Comparison of ENCODE assay signal across 8 cellular contexts in genomic region chr19:45645631-45646344, GRCh38. TPM values are rescaled to one million over a fixed set of nuclear protein-coding genes. Genes with fewer than 3 reads are reported as not detected.
DNase-seq lines count a peak whose midpoint lies in the region; ATAC-seq and TF ChIP-seq lines count a peak whose summit lies in the region.

No MANE protein-coding gene starts in this region.

- peaks cover 4% of the 10 kb centered on the region for H3K4me1 ChIP-seq in ovary (ENCODE audit: insufficient read depth)
- peaks cover 0 to 44% (median 20%) of the 10 kb centered on the region in 4 donors for H3K4me1 ChIP-seq in tibial artery

- H3K4me3 ChIP-seq in MG63 (peak overlapping the region; percentile 31), SK-N-MC (peak overlapping the region; percentile 76), ovary (peak overlapping the region; percentile 2), tibial artery (peak overlapping the region; percentile 28 to 30)

- H3K27ac Mint-ChIP-seq in activated naive CD8-positive, alpha-beta T cell treated with anti-CD3 and anti-CD28 coated beads for 36 hours, result peak overlapping the region; percentile 45

- TF ChIP-seq POLR2A in ovary (IDR thresholded peaks at IDR 0.05), result no peak

- no peaks in the 10 kb centered on the region for H3K27me3 ChIP-seq in MG63
- peaks cover 3% of the 10 kb centered on the region for H3K27me3 ChIP-seq in ovary
- H3K27me3 ChIP-seq in tibial artery, result peaks cover 0 to 45% of the 10 kb centered on the region in 2 donors

- intact Hi-C loops in head of caudate nucleus (cut with DNase I) (loop anchor here (10.0 kb wide), 1 partner anchor 121 kb away; no protein-coding TSS in a partner anchor), ovary (cut with DNase I) (loop anchor here in 1 of 4 donors (10.0 kb wide), 1 partner anchor 211 kb away; no protein-coding TSS in a partner anchor), tibial artery (cut with DNase I; ENCODE audit: low total_unique reads) (no loop called here)

- TF ChIP-seq EP300 in ovary (IDR thresholded peaks at IDR 0.05), result no peak

- peaks cover 27% of the 10 kb centered on the region for H3K27me3 Mint-ChIP-seq in activated naive CD8-positive, alpha-beta T cell treated with anti-CD3 and anti-CD28 coated beads for 36 hours

- H3K4me1 Mint-ChIP-seq in activated naive CD8-positive, alpha-beta T cell treated with anti-CD3 and anti-CD28 coated beads for 36 hours, result peaks cover 29% of the 10 kb centered on the region

- peak; percentile 71 for DNase-seq in A172 (ENCODE audit: low spot score)
- DNase-seq in MG63, result peak; percentile 71
- DNase-seq in SK-N-MC (ENCODE audit: low read depth, low spot score), result no peak
- DNase-seq in activated naive CD8-positive, alpha-beta T cell treated with anti-CD3 and anti-CD28 coated beads for 36 hours, result peak; percentile 87
- peak; percentile 92 to 99 (median 97) for DNase-seq in head of caudate nucleus
- DNase-seq in ovary, result peak in 4 of 5 donors; percentile 31 to 60 (median 41)
- peak; percentile 55 to 77 for DNase-seq in tibial artery

- H3K36me3 Mint-ChIP-seq in activated naive CD8-positive, alpha-beta T cell treated with anti-CD3 and anti-CD28 coated beads for 36 hours, result peaks cover 5% of the 10 kb centered on the region

- H3K9me3 Mint-ChIP-seq in activated naive CD8-positive, alpha-beta T cell treated with anti-CD3 and anti-CD28 coated beads for 36 hours, result peaks cover 3% of the 10 kb centered on the region

- H3K36me3 ChIP-seq in MG63 (no peaks in the 10 kb centered on the region), SK-N-MC (ENCODE audit: insufficient read depth, low read length) (no peaks in the 10 kb centered on the region), ovary (no peaks in the 10 kb centered on the region), tibial artery (no peaks in the 10 kb centered on the region)

- H3K4me3 Mint-ChIP-seq in activated naive CD8-positive, alpha-beta T cell treated with anti-CD3 and anti-CD28 coated beads for 36 hours, result peak overlapping the region; percentile 74

- TF ChIP-seq CTCF in ovary (IDR thresholded peaks at IDR 0.05) (no peak), tibial artery (IDR thresholded peaks at IDR 0.05) (no peak)

- H3K9me3 ChIP-seq in MG63 (no peaks in the 10 kb centered on the region), SK-N-MC (ENCODE audit: low read depth, low read length) (no peaks in the 10 kb centered on the region), ovary (no peaks in the 10 kb centered on the region), tibial artery (no peaks in the 10 kb centered on the region)

- peak; percentile 27 for ATAC-seq in GM18861 (IDR thresholded peaks at IDR 0.05; ENCODE audit: unreplicated experiment)

- 1% methylated on average over 27 of the region's 27 CpGs for WGBS in ovary, 3 donors

- H3K27ac ChIP-seq in SK-N-MC (no peak overlapping the region), ovary (no peak overlapping the region), tibial artery (no peak overlapping the region)

- no peak overlapping the region for H3K9ac ChIP-seq in SK-N-MC (ENCODE audit: insufficient read length)

RNA-seq across cellular contexts. Expression of gene EML2, which starts 6.6 kb away (rescaled TPM):
- total RNA-seq in A172 (2014; rRNA removed; shearing (Covaris generic)), result 4.2 and 4.4 TPM in 2 replicates
- total RNA-seq in MG63 (2014; rRNA removed; shearing (Covaris generic); ENCODE audit: low replicate concordance), result 10.9 and 22.0 TPM in 2 replicates
- total RNA-seq in activated naive CD8-positive, alpha-beta T cell treated with anti-CD3 and anti-CD28 coated beads for 36 hours, result 10 to 100 TPM; 94.4 to 98.8 TPM
- total RNA-seq in ovary, result 10 to 100 TPM in 6 of 7 donors, 1 to 10 TPM in 1; 9.9 to 25.0 (median 14.4) TPM
- polyA plus RNA-seq in ovary, result 10 to 100 TPM; 13.1 to 16.3 TPM

RNA-seq across cellular contexts. Expression of gene GIPR, which starts 22.2 kb away (rescaled TPM):
- 0.10 and 0.72 TPM in 2 replicates for total RNA-seq in A172 (2014; rRNA removed; shearing (Covaris generic))
- total RNA-seq in MG63 (2014; rRNA removed; shearing (Covaris generic); ENCODE audit: low replicate concordance), result not detected in 2 replicates
- 1 to 10 TPM; 1.4 to 1.7 TPM for total RNA-seq in activated naive CD8-positive, alpha-beta T cell treated with anti-CD3 and anti-CD28 coated beads for 36 hours
- total RNA-seq in ovary, result 1 to 10 TPM in 1 of 7 donors, under 1 TPM in 3, not detected in 3; 0.20 to 1.6 (median 0.59) TPM
- under 1 TPM; 0.02 to 0.33 TPM for polyA plus RNA-seq in ovary

RNA-seq across cellular contexts. Expression of gene GPR4, which starts 43.8 kb away (rescaled TPM):
- total RNA-seq in A172 (2014; rRNA removed; shearing (Covaris generic)), result not detected in 2 replicates
- not detected in 2 replicates for total RNA-seq in MG63 (2014; rRNA removed; shearing (Covaris generic); ENCODE audit: low replicate concordance)
- total RNA-seq in activated naive CD8-positive, alpha-beta T cell treated with anti-CD3 and anti-CD28 coated beads for 36 hours, result not detected
- 1 to 10 TPM in 5 of 7 donors, under 1 TPM in 2; 0.60 to 4.5 (median 2.4) TPM for total RNA-seq in ovary
- polyA plus RNA-seq in ovary, result 10 to 100 TPM in 1 of 2 donors, 1 to 10 TPM in 1; 3.0 to 11.9 TPM

RNA-seq across cellular contexts. Expression of gene SNRPD2, which starts 46.0 kb away (rescaled TPM):
- 260 and 319 TPM in 2 replicates for total RNA-seq in A172 (2014; rRNA removed; shearing (Covaris generic))
- total RNA-seq in MG63 (2014; rRNA removed; shearing (Covaris generic); ENCODE audit: low replicate concordance), result 488 and 700 TPM in 2 replicates
- total RNA-seq in activated naive CD8-positive, alpha-beta T cell treated with anti-CD3 and anti-CD28 coated beads for 36 hours, result 100 to 1,000 TPM; 818 to 852 TPM
- 100 to 1,000 TPM; 288 to 508 (median 382) TPM for total RNA-seq in ovary
- 100 to 1,000 TPM; 279 to 499 TPM for polyA plus RNA-seq in ovary

RNA-seq across cellular contexts. Expression of gene QPCTL, which starts 46.7 kb away (rescaled TPM):
- 5.1 and 8.2 TPM in 2 replicates for total RNA-seq in A172 (2014; rRNA removed; shearing (Covaris generic))
- 19.7 and 37.9 TPM in 2 replicates for total RNA-seq in MG63 (2014; rRNA removed; shearing (Covaris generic); ENCODE audit: low replicate concordance)
- total RNA-seq in activated naive CD8-positive, alpha-beta T cell treated with anti-CD3 and anti-CD28 coated beads for 36 hours, result 10 to 100 TPM; 16.4 to 16.7 TPM
- 10 to 100 TPM in 1 of 7 donors, 1 to 10 TPM in 6; 4.2 to 15.3 (median 7.3) TPM for total RNA-seq in ovary
- polyA plus RNA-seq in ovary, result 1 to 10 TPM; 3.2 to 6.8 TPM

Comparison
In these comparisons a context has a peak if more than half of its experiments do, and no peak if none do; other contexts are left out.
1. H3K4me3 ChIP-seq: peak in every context shown above with its lines; median percentile 76 in SK-N-MC; 31 in MG63; 29 in tibial artery; 2 in ovary.